25 cellular contexts compared by ENCODE assay signal in genomic region chr6:149999636-150000035, GRCh38. TPM values are rescaled to one million over a fixed set of nuclear protein-coding genes. Genes with fewer than 3 reads are reported as not detected.
DNase-seq lines count a peak whose midpoint lies in the region; TF ChIP-seq lines count a peak whose summit lies in the region.
"Had no signal": no experiment of that assay in that cellular context is flagged by ENCODE, and none has a peak within 500 bp of the region (broad histone marks: within the 10 kb centered on the region; RNA-seq: fewer than 3 reads in every experiment).

No MANE protein-coding gene starts in this region.

- H3K27me3 ChIP-seq in right atrium auricular region (peaks cover 0 to 3% of the 10 kb centered on the region in 2 donors), left ventricle myocardium inferior (ENCODE audit: low read depth) (peaks cover 85% of the 10 kb centered on the region), esophagus muscularis mucosa (peaks cover 0 to 100% (median 23%) of the 10 kb centered on the region in 4 donors), neural progenitor cell (peaks cover 50% of the 10 kb centered on the region), trophoblast cell (ENCODE audit: insufficient read depth, low read length) (peaks cover 6% of the 10 kb centered on the region)

- no peak overlapping the region for H2BK5ac ChIP-seq in trophoblast cell (ENCODE audit: low read depth, low read length, poor library complexity)

- no peak overlapping the region for H3K9ac ChIP-seq in neural progenitor cell
- no peak overlapping the region for H3K9ac ChIP-seq in trophoblast cell (ENCODE audit: low read length)
- H3K9ac ChIP-seq: BLaER1 treated with 17β-estradiol and CSF1 and Interleukin-3, amounts not matched to agents 10 nM and 100 nM had no signal

- H3K18ac ChIP-seq in trophoblast cell (ENCODE audit: low read length), result no peak overlapping the region

- no peaks in the 10 kb centered on the region for H3K79me1 ChIP-seq in trophoblast cell (ENCODE audit: low read length)

- H3K4me3 ChIP-seq in right atrium auricular region (no peak overlapping the region), left ventricle myocardium inferior (no peak overlapping the region), esophagus muscularis mucosa (no peak overlapping the region), neural progenitor cell (no peak overlapping the region), trophoblast cell (ENCODE audit: low read depth, low read length) (no peak overlapping the region)
- H3K4me3 ChIP-seq: A549; BLaER1 treated with 17β-estradiol and CSF1 and Interleukin-3, amounts not matched to agents 10 nM and 100 nM; HAP-1 had no signal

- peaks cover 18% of the 10 kb centered on the region for H3K27me3 Mint-ChIP-seq in neural progenitor cell (ENCODE audit: insufficient read depth, low read depth)

- no peak for TF ChIP-seq POLR2A in esophagus muscularis mucosa (IDR thresholded peaks at IDR 0.05; ENCODE audit: low read depth)

- H2AFZ ChIP-seq in neural progenitor cell (replicated peaks) (no peak overlapping the region), trophoblast cell (ENCODE audit: insufficient read depth, low read length, poor library complexity) (no peak overlapping the region)

- intact Hi-C loops in left ventricle myocardium inferior (cut with micrococcal nuclease), result no loop called here
- intact Hi-C loops in esophagus muscularis mucosa (cut with DNase I), result loop anchor here (10.0 kb wide), 1 partner anchor 165 kb away; no protein-coding TSS in a partner anchor

- no peak overlapping the region for H4K12ac ChIP-seq in trophoblast cell (ENCODE audit: low read depth, low read length)

- H2BK120ac ChIP-seq in trophoblast cell (ENCODE audit: insufficient read depth, low read length, poor library complexity), result no peak overlapping the region

- H3K79me2 ChIP-seq in neural progenitor cell (ENCODE audit: low read depth), result no peaks in the 10 kb centered on the region
- H3K79me2 ChIP-seq in trophoblast cell (ENCODE audit: control insufficient read depth, insufficient read depth, low read length, poor library complexity), result no peaks in the 10 kb centered on the region

- H3K27ac Mint-ChIP-seq in neural progenitor cell, result no peak overlapping the region
- H3K27ac Mint-ChIP-seq: CD14-positive monocyte; CD4-positive, alpha-beta T cell; HFFc6 had no signal

- H4K8ac ChIP-seq in trophoblast cell (ENCODE audit: low read depth, low read length), result no peak overlapping the region

- peaks cover 0 to 4% of the 10 kb centered on the region in 2 donors for H3K4me1 ChIP-seq in right atrium auricular region
- peaks cover 5% of the 10 kb centered on the region for H3K4me1 ChIP-seq in left ventricle myocardium inferior
- H3K4me1 ChIP-seq in esophagus muscularis mucosa, result peaks cover 4 to 7% (median 6%) of the 10 kb centered on the region in 4 donors
- H3K4me1 ChIP-seq in neural progenitor cell, result no peaks in the 10 kb centered on the region
- peaks cover 3% of the 10 kb centered on the region in 2 experiments for H3K4me1 ChIP-seq in trophoblast cell (ENCODE audit: control insufficient read depth in 1 of 2, insufficient read depth in 2 of 2, low read length in 2 of 2)
- H3K4me1 ChIP-seq: BE2C, HAP-1 had no signal

- H3K4ac ChIP-seq in trophoblast cell (ENCODE audit: low read depth, low read length), result no peak overlapping the region

- no peak overlapping the region for H2BK12ac ChIP-seq in trophoblast cell (ENCODE audit: low read length)

- no peaks in the 10 kb centered on the region for H4K20me1 ChIP-seq in neural progenitor cell (ENCODE audit: low read depth)

- no peaks in the 10 kb centered on the region for H3K36me3 Mint-ChIP-seq in neural progenitor cell
- H3K36me3 Mint-ChIP-seq: CD14-positive monocyte had no signal

- TF ChIP-seq EP300 in esophagus muscularis mucosa (IDR thresholded peaks at IDR 0.05), result no peak

- no peak overlapping the region for H2AK5ac ChIP-seq in trophoblast cell (ENCODE audit: low read length)

- no peak for TF ChIP-seq CTCF in right atrium auricular region (IDR thresholded peaks at IDR 0.05)
- no peak for TF ChIP-seq CTCF in left ventricle myocardium inferior (IDR thresholded peaks at IDR 0.05; ENCODE audit: borderline replicate concordance)
- no peak for TF ChIP-seq CTCF in esophagus muscularis mucosa (IDR thresholded peaks at IDR 0.05)
- TF ChIP-seq CTCF in neural progenitor cell (IDR thresholded peaks at IDR 0.05), result no peak

- no peaks in the 10 kb centered on the region for H3F3A ChIP-seq in neural progenitor cell (ENCODE audit: low read depth)

- peak; percentile 43 for DNase-seq in right atrium auricular region (ENCODE audit: low spot score)
- no peak for DNase-seq in left ventricle myocardium inferior
- peak; percentile 64 for DNase-seq in esophagus muscularis mucosa (ENCODE audit: extremely low spot score)
- no peak for DNase-seq in neural progenitor cell (ENCODE audit: low spot score)
- no peak for DNase-seq in trophoblast cell
- no peak for DNase-seq in activated gamma-delta T cell (lab: John Stamatoyannopoulos, UW)
- no peak for DNase-seq in HK-2 (ENCODE audit: unreplicated experiment)
- DNase-seq: 8988T; ACHN; AML-193; BE2C; Calu3; CD4-positive, alpha-beta T cell; CD8-positive, alpha-beta memory T cell; COR-L47; DMS53; DMS79 treated with DMSO at 0.1 percent for 48 hours; GF-D8; GOT3; HFFc6 had no signal

- H3K14ac ChIP-seq in trophoblast cell (ENCODE audit: low read length), result no peak overlapping the region

- H3K9me3 ChIP-seq in right atrium auricular region (no peaks in the 10 kb centered on the region), left ventricle myocardium inferior (replicated peaks) (no peaks in the 10 kb centered on the region), esophagus muscularis mucosa (no peaks in the 10 kb centered on the region), neural progenitor cell (ENCODE audit: low read depth) (no peaks in the 10 kb centered on the region), trophoblast cell (ENCODE audit: insufficient read depth, low read depth, low read length) (peaks cover 2% of the 10 kb centered on the region)
- H3K9me3 ChIP-seq: A549, BE2C, HAP-1 had no signal

- no peak overlapping the region for H4K91ac ChIP-seq in trophoblast cell (ENCODE audit: low read depth, low read length)

- H3K27ac ChIP-seq in right atrium auricular region (no peak overlapping the region), left ventricle myocardium inferior (replicated peaks) (no peak overlapping the region), esophagus muscularis mucosa (replicated peaks in 1 of 4) (no peak overlapping the region), neural progenitor cell (no peak overlapping the region), trophoblast cell (ENCODE audit: low read depth, low read length) (no peak overlapping the region)
- H3K27ac ChIP-seq: A549; BLaER1 treated with 17β-estradiol and CSF1 and Interleukin-3, amounts not matched to agents 10 nM and 100 nM had no signal

- peaks cover 3% of the 10 kb centered on the region for H3K4me1 Mint-ChIP-seq in neural progenitor cell

- H3K4me3 Mint-ChIP-seq in neural progenitor cell, result peak overlapping the region; percentile 48
- H3K4me3 Mint-ChIP-seq: CD4-positive, alpha-beta T cell; CD8-positive, alpha-beta memory T cell; HFFc6 had no signal

- H3K9me3 Mint-ChIP-seq in neural progenitor cell, result peaks cover 6% of the 10 kb centered on the region
- H3K9me3 Mint-ChIP-seq: CD4-positive, alpha-beta T cell; CD8-positive, alpha-beta memory T cell; HFFc6 had no signal

- H3K23ac ChIP-seq in trophoblast cell (ENCODE audit: low read length), result no peak overlapping the region

- H3K36me3 ChIP-seq in right atrium auricular region, result no peaks in the 10 kb centered on the region
- H3K36me3 ChIP-seq in left ventricle myocardium inferior, result no peaks in the 10 kb centered on the region
- H3K36me3 ChIP-seq in esophagus muscularis mucosa, result no peaks in the 10 kb centered on the region
- H3K36me3 ChIP-seq in neural progenitor cell, result no peaks in the 10 kb centered on the region
- no peaks in the 10 kb centered on the region for H3K36me3 ChIP-seq in trophoblast cell (ENCODE audit: control insufficient read depth in 1 of 2, insufficient read depth in 2 of 2, low read length in 2 of 2)
- H3K36me3 ChIP-seq: BE2C; BLaER1 treated with 17β-estradiol and CSF1 and Interleukin-3, amounts not matched to agents 10 nM and 100 nM had no signal

- 85% methylated on average over 2 of the region's 2 CpGs for WGBS in esophagus muscularis mucosa
- no CpG with 5 or more reads among the region's 2 CpGs for WGBS in trophoblast cell (ENCODE audit: extremely low coverage, insufficient coverage, insufficient read length)

- H3K4me2 ChIP-seq in neural progenitor cell (no peak overlapping the region), trophoblast cell (ENCODE audit: low read length) (no peak overlapping the region)
- H3K4me2 ChIP-seq: A549; BLaER1 treated with 17β-estradiol and CSF1 and Interleukin-3, amounts not matched to agents 10 nM and 100 nM had no signal

RNA-seq across cellular contexts. Expression of gene RAET1L, which starts 25.7 kb away (rescaled TPM):
- total RNA-seq in right atrium auricular region, result not detected
- not detected for total RNA-seq in left ventricle myocardium inferior
- total RNA-seq in esophagus muscularis mucosa, result not detected
- not detected in 2 replicates for total RNA-seq in neural progenitor cell (ENCODE audit: low replicate concordance)
- polyA plus RNA-seq in trophoblast cell (2013), result not detected in 2 replicates
- total RNA-seq: CD4-positive, alpha-beta T cell; CD8-positive, alpha-beta memory T cell; G401; HFFc6 had no signal
- polyA plus RNA-seq: CD14-positive monocyte; CD8-positive, alpha-beta memory T cell had no signal

RNA-seq across cellular contexts. Expression of gene ULBP1, which starts 35.9 kb away (rescaled TPM):
- total RNA-seq in right atrium auricular region, result under 1 TPM; 0.11 to 0.31 TPM
- 0.38 TPM for total RNA-seq in left ventricle myocardium inferior
- under 1 TPM in 1 of 4 donors, not detected in 3; 0.17 TPM for total RNA-seq in esophagus muscularis mucosa
- total RNA-seq in neural progenitor cell (ENCODE audit: low replicate concordance), result 0.11 and 0.40 TPM in 2 replicates
- 0.48 and 0.58 TPM in 2 replicates for polyA plus RNA-seq in trophoblast cell (2013)
- total RNA-seq: G401 had no signal
- polyA plus RNA-seq: CD8-positive, alpha-beta memory T cell had no signal

RNA-seq across cellular contexts. Expression of gene ULBP2, which starts 57.8 kb away (rescaled TPM):
- total RNA-seq in right atrium auricular region, result 1 to 10 TPM in 1 of 2 donors, under 1 TPM in 1; 0.82 to 2.4 TPM
- total RNA-seq in left ventricle myocardium inferior, result 0.93 TPM
- total RNA-seq in esophagus muscularis mucosa, result under 1 TPM in 1 of 4 donors, not detected in 3; 0.39 TPM
- total RNA-seq in neural progenitor cell (ENCODE audit: low replicate concordance), result not detected in 2 replicates
- polyA plus RNA-seq in trophoblast cell (2013), result 0.08 and 0.14 TPM in 2 replicates

Comparison
In these comparisons a context has a peak if more than half of its experiments do, and no peak if none do; other contexts are left out.
1. DNase-seq: peak in right atrium auricular region (single experiment) and esophagus muscularis mucosa (single experiment); none in left ventricle myocardium inferior (single experiment), neural progenitor cell (single experiment), trophoblast cell (0 of 2), activated gamma-delta T cell (single experiment) and HK-2 (single experiment).